1 cellular context compared by ENCODE assay signal in the genomic region with DNA sequence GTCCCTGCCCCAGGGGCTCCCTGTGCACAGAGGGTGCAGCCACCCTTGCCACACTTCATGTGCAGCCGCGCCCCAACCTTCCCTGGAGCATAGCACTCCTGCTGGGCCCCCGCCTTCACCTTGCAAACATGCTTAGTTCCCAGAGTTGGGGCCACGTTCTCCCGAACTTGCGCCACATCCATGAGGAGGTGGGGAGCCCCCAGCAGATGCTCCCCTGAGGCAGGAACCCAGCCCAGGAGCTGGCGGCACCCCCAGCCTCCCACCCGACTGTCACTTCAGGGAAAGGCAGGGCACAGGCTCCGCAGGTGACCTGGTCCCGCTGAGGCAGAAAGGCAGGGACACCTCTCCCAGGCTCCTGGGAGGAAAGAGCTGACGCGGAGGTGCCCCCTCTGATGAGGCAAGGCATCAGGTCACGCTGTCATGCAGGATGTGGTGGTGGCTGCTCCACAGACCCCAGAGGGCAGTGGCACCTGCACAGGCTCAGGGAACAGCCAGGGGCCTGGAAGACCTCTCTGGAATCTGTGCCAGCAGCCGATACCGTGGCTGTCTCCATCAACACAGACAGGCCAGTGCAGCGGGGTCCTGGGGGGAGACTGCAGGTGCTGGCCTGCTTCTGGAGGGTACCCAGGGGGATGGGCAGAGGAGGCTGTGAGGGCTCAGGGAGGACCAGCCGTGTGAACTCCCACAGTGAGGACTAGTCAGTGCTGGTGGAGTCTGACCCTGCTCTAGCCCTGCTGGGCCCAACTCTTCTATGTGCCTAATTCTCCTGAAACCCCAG.
TF ChIP-seq lines count a peak whose summit lies in the region.

No MANE protein-coding gene starts in this region.

TF ChIP-seq in K562, 482 proteins besides CTCF, POLR2A, EP300 and RAD21:
- TF ChIP-seq RBM25 (IDR thresholded peaks at IDR 0.05; ENCODE audit: low read depth, low read length, severe bottlenecking), result no peak
- 0 out of 2 replicates have a peak, but pooled peaks have one; percentile 5 for TF ChIP-seq POLR2G (IDR thresholded peaks at IDR 0.05; ENCODE audit: low read depth, low read length)
